Comparison of ENCODE assay signal across 2 cellular contexts in the genomic region with DNA sequence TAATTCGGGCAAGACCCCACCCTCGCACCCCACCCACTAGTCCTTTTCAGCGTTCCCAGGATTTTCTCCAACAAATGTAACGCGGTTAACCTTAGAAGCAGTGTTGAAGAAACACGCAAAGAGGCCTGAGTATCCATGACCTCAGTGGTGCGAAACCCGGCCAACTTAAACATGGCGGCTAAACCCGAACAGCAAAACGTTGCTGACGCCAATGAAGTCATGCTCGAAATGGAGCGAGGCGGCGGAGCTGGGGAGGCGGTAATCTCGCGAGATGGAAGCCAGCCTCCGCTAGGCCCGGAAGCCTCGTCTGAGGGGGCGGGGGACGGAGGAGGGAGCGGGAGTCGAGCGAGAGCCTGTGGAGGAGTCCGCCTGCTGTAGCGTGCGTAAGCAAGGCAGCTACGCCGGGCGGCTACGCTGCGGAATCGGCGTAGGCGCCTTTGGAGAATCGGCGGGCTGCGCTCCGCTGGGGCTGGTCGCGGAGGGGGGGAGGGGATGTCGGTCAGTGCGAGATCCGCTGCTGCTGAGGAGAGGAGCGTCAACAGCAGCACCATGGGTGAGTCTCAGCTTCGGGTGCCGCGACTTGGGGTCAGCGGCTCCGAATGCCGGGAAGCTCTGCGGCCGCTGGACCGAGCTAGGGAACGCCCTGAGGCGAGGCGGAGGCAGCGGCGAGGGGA.
TF ChIP-seq lines count a peak whose summit lies in the region.

A gene (plus strand): TSS at position 340 of the 674 bp plus-strand sequence. CDS start 153 bp downstream, at position 493.

TF ChIP-seq in IMR-90, 13 proteins besides CTCF, POLR2A, EP300 and RAD21:
- TF ChIP-seq RCOR1 (IDR thresholded peaks at IDR 0.05; ENCODE audit: insufficient replicate concordance, low read length) (peak; percentile 47), SMC3 (IDR thresholded peaks at IDR 0.05; ENCODE audit: low read depth, low read length) (no peak), NFE2L2 (IDR thresholded peaks at IDR 0.05; ENCODE audit: low read depth, low read length) (no peak), CHD1 (IDR thresholded peaks at IDR 0.05; ENCODE audit: low read depth, low read length) (no peak), CEBPB (IDR thresholded peaks at IDR 0.05; ENCODE audit: low read depth, low read length) (no peak), MAFK (IDR thresholded peaks at IDR 0.05; ENCODE audit: low read depth, low read length) (no peak), RFX5 (IDR thresholded peaks at IDR 0.05; ENCODE audit: low read depth, low read length) (no peak), MAZ (IDR thresholded peaks at IDR 0.05; ENCODE audit: borderline replicate concordance, low read depth, low read length) (peak; percentile 99), BHLHE40 (IDR thresholded peaks at IDR 0.05; ENCODE audit: low read depth, low read length) (peak; percentile 18; the same call in 1 of the 2 replicates), FOS (IDR thresholded peaks at IDR 0.05; ENCODE audit: low read depth, low read length) (no peak)
- TF ChIP-seq, protein P1, sequence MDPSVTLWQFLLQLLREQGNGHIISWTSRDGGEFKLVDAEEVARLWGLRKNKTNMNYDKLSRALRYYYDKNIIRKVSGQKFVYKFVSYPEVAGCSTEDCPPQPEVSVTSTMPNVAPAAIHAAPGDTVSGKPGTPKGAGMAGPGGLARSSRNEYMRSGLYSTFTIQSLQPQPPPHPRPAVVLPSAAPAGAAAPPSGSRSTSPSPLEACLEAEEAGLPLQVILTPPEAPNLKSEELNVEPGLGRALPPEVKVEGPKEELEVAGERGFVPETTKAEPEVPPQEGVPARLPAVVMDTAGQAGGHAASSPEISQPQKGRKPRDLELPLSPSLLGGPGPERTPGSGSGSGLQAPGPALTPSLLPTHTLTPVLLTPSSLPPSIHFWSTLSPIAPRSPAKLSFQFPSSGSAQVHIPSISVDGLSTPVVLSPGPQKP (IDR thresholded peaks at IDR 0.05; ENCODE audit: borderline replicate concordance, low read depth, low read length) = no peak
- TF ChIP-seq, protein P2, sequence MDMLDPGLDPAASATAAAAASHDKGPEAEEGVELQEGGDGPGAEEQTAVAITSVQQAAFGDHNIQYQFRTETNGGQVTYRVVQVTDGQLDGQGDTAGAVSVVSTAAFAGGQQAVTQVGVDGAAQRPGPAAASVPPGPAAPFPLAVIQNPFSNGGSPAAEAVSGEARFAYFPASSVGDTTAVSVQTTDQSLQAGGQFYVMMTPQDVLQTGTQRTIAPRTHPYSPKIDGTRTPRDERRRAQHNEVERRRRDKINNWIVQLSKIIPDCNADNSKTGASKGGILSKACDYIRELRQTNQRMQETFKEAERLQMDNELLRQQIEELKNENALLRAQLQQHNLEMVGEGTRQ (IDR thresholded peaks at IDR 0.05; ENCODE audit: low read depth, low read length) = no peak

TF ChIP-seq in endothelial cell of umbilical vein, 7 proteins besides CTCF, POLR2A, EP300 and RAD21:
- TF ChIP-seq EZH2 (IDR thresholded peaks at IDR 0.05; ENCODE audit: borderline replicate concordance, low read depth, low read length, severe bottlenecking) = no peak
- TF ChIP-seq, protein P3, sequence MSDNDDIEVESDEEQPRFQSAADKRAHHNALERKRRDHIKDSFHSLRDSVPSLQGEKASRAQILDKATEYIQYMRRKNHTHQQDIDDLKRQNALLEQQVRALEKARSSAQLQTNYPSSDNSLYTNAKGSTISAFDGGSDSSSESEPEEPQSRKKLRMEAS (IDR thresholded peaks at IDR 0.05; ENCODE audit: insufficient read depth, insufficient read length) = peak; percentile 26
- TF ChIP-seq GATA2 (IDR thresholded peaks at IDR 0.05; ENCODE audit: insufficient read depth, insufficient read length, low read depth, low read length) = no peak
- TF ChIP-seq MYC (IDR thresholded peaks at IDR 0.05; ENCODE audit: low read depth, low read length) = no peak
- no peak for TF ChIP-seq FOS (IDR thresholded peaks at IDR 0.05; ENCODE audit: borderline replicate concordance, insufficient read depth, low read length)
- no peak for TF ChIP-seq JUN (IDR thresholded peaks at IDR 0.05; ENCODE audit: borderline replicate concordance, insufficient read depth, insufficient read length, low read depth)
- peak; percentile 95 for TF ChIP-seq POLR2AphosphoS5 (IDR thresholded peaks at IDR 0.05; ENCODE audit: insufficient read depth, low read depth, low read length)
